Comparison of ENCODE assay signal across 8 cellular contexts in genomic region chr12:68331500-68331868, GRCh38. TPM values are rescaled to one million over a fixed set of nuclear protein-coding genes. Genes with fewer than 3 reads are reported as not detected.
DNase-seq lines count a peak whose midpoint lies in the region; ATAC-seq and TF ChIP-seq lines count a peak whose summit lies in the region.

No MANE protein-coding gene starts in this region.

- no peak for ATAC-seq in GM21526 (IDR thresholded peaks at IDR 0.05; ENCODE audit: low FRiP score, unreplicated experiment)

- H3K4me1 Mint-ChIP-seq in MCF 10A (ENCODE audit: insufficient read depth, unreplicated experiment) = peaks cover 34% of the 10 kb centered on the region

- POLR2A ChIA-PET in AG04450 (lab: Yijun Ruan, JAX) (interaction anchor here (1.0 kb wide), 1 partner anchor 14 kb away, joined by 5 read pairs; no protein-coding TSS in a partner anchor), MCF 10A (lab: Yijun Ruan, JAX) (interaction anchor here (0.6 to 1.9 kb wide), 17 partner anchors 8 to 1063 kb away, joined by 3 to 12 read pairs (median 4); partner anchors contain the start of genes NUP107 and SLC35E3)

- peaks cover 21% of the 10 kb centered on the region for H3K4me1 ChIP-seq in HUES6 (ENCODE audit: control insufficient read depth, insufficient read depth, low read length)
- peaks cover 9% of the 10 kb centered on the region for H3K4me1 ChIP-seq in mucosa of stomach (ENCODE audit: control insufficient read depth, insufficient read depth, low read length)

- intact Hi-C loops in MCF 10A (cut with micrococcal nuclease) = loop anchor here (10.0 kb wide), 1 partner anchor 473 kb away; the partner anchor contains the start of gene MDM2

- H3K36me3 ChIP-seq in HUES6 (ENCODE audit: control insufficient read depth, insufficient read depth, low read length) (peaks cover 2% of the 10 kb centered on the region; the same call in 1 of the 2 replicates), mucosa of stomach (ENCODE audit: control insufficient read depth, insufficient read depth, low read length) (no peaks in the 10 kb centered on the region)

- H3K27ac ChIP-seq in AG04450 (ENCODE audit: low read depth, low read length) (no peak overlapping the region), HUES6 (ENCODE audit: low read depth, low read length) (no peak overlapping the region)

- H3K9me3 ChIP-seq in AG04450 (ENCODE audit: control insufficient read depth, insufficient read depth, low read length) = no peaks in the 10 kb centered on the region; the same call in 1 of the 2 replicates
- H3K9me3 ChIP-seq in HUES6 (ENCODE audit: control insufficient read depth, insufficient read depth, low read depth, low read length) = no peaks in the 10 kb centered on the region
- no peaks in the 10 kb centered on the region for H3K9me3 ChIP-seq in mucosa of stomach (ENCODE audit: control insufficient read depth, low read length)

- CTCF ChIA-PET in AG04450 (lab: Charles Lee) = interaction anchor here (0.6 to 2.6 kb wide), 4 partner anchors 8 to 476 kb away, joined by 3 to 10 read pairs (median 6); partner anchors contain the start of gene MDM2
- CTCF ChIA-PET in MCF 10A (lab: Yijun Ruan, JAX) = interaction anchor here (0.6 to 2.2 kb wide), 8 partner anchors 11 to 352 kb away, joined by 3 to 5 read pairs (median 3); no protein-coding TSS in a partner anchor

- H3K9me3 Mint-ChIP-seq in MCF 10A (ENCODE audit: unreplicated experiment) = no peaks in the 10 kb centered on the region

- BruUV-seq in MCF 10A (replicated peaks; lab: Mats Ljungman, UMichigan) = no TSS peak

- H3K36me3 Mint-ChIP-seq in MCF 10A (ENCODE audit: insufficient read depth, unreplicated experiment) = peaks cover 15% of the 10 kb centered on the region

- H3K9ac ChIP-seq in HUES6 (ENCODE audit: low read length) (peak overlapping the region; percentile 70), mucosa of stomach (ENCODE audit: low read length) (peak overlapping the region; percentile 67)

- no peaks in the 10 kb centered on the region for H3K27me3 ChIP-seq in AG04450 (ENCODE audit: control insufficient read depth, insufficient read depth, low read length)
- H3K27me3 ChIP-seq in HUES6 (ENCODE audit: control insufficient read depth, insufficient read depth, low read length) = no peaks in the 10 kb centered on the region
- no peaks in the 10 kb centered on the region for H3K27me3 ChIP-seq in mucosa of stomach (ENCODE audit: control insufficient read depth, insufficient read depth, low read length)

- H3K4me3 ChIP-seq in AG04450 (ENCODE audit: low read depth, low read length) (peak overlapping the region; percentile 83), HUES6 (ENCODE audit: low read depth, low read length) (peak overlapping the region; percentile 67), mucosa of stomach (ENCODE audit: low read length) (peak overlapping the region; percentile 37)

- H3K27ac Mint-ChIP-seq in MCF 10A (ENCODE audit: low read depth, unreplicated experiment) = peak overlapping the region; percentile 35

- TF ChIP-seq CTCF in AG04450 (IDR thresholded peaks at IDR 0.05; ENCODE audit: low read depth, low read length) (no peak), MCF 10A (IDR thresholded peaks at IDR 0.05; ENCODE audit: unreplicated experiment) (no peak)

- H3K4me3 Mint-ChIP-seq in MCF 10A (ENCODE audit: unreplicated experiment) = peak overlapping the region; percentile 83

- DNase-seq in AG04450 (ENCODE audit: low read depth, low spot score) (no peak), MCF 10A (ENCODE audit: unreplicated experiment) (no peak), NCI-H1417 (lab: John Stamatoyannopoulos, UW) (no peak), cortex of kidney (lab: John Stamatoyannopoulos, UW) (no peak), NCI-H446 treated with DMSO at 0.1 percent for 48 hours (lab: John Stamatoyannopoulos, UW) (no peak)

- no peaks in the 10 kb centered on the region for H3K27me3 Mint-ChIP-seq in MCF 10A (ENCODE audit: insufficient read depth, unreplicated experiment)

RNA-seq across cellular contexts. Expression of gene MDM1, which starts 0.7 kb away (rescaled TPM):
- 8.1 and 13.5 TPM in 2 replicates for polyA plus RNA-seq in AG04450 (2011; rRNA removed)
- 5.0 and 5.5 TPM in 2 replicates for polyA minus RNA-seq in AG04450 (2011; rRNA and poly(A)+ RNA removed)
- total RNA-seq in MCF 10A (2022) = 11.8 and 17.5 TPM in 2 replicates
